9 cellular contexts compared by ENCODE assay signal in genomic region chr10:72702868-72703581, GRCh38. TPM values are rescaled to one million over a fixed set of nuclear protein-coding genes. Genes with fewer than 3 reads are reported as not detected.
A peak's percentile ranks its signal among the peaks of the same experiment; 100 is the strongest.
DNase-seq lines count a peak whose midpoint lies in the region; ATAC-seq and TF ChIP-seq lines count a peak whose summit lies in the region.
"Had no signal": no experiment of that assay in that cellular context is flagged by ENCODE, and none has a peak within 500 bp of the region (broad histone marks: within the 10 kb centered on the region; RNA-seq: fewer than 3 reads in every experiment).

No MANE protein-coding gene starts in this region.

- TF ChIP-seq CTCF in chondrocyte (IDR thresholded peaks at IDR 0.05), result peak; percentile 58

- H3K4me3 Mint-ChIP-seq in activated T-cell treated with anti-CD3 and anti-CD28 coated beads, Interleukin-2, amount 50 U/mL, for 24 hours, result no peak overlapping the region
- no peak overlapping the region for H3K4me3 Mint-ChIP-seq in chondrocyte (ENCODE audit: unreplicated experiment)
- no peak overlapping the region for H3K4me3 Mint-ChIP-seq in stimulated activated naive B cell treated with anti-CD40 and anti-IgM and Interleukin-4, amounts not matched to agents 10 μg/mL and 1 μg/mL and 100 μg/mL, for 72 hours

- no peaks in the 10 kb centered on the region for H3K27me3 Mint-ChIP-seq in activated T-cell treated with anti-CD3 and anti-CD28 coated beads, Interleukin-2, amount 50 U/mL, for 24 hours
- H3K27me3 Mint-ChIP-seq in chondrocyte (ENCODE audit: low read depth), result no peaks in the 10 kb centered on the region
- H3K27me3 Mint-ChIP-seq in stimulated activated naive B cell treated with anti-CD40 and anti-IgM and Interleukin-4, amounts not matched to agents 10 μg/mL and 1 μg/mL and 100 μg/mL, for 72 hours, result no peaks in the 10 kb centered on the region

- H3K9me3 Mint-ChIP-seq in activated T-cell treated with anti-CD3 and anti-CD28 coated beads, Interleukin-2, amount 50 U/mL, for 24 hours, result no peaks in the 10 kb centered on the region
- no peaks in the 10 kb centered on the region for H3K9me3 Mint-ChIP-seq in chondrocyte (ENCODE audit: low read depth)
- H3K9me3 Mint-ChIP-seq in stimulated activated naive B cell treated with anti-CD40 and anti-IgM and Interleukin-4, amounts not matched to agents 10 μg/mL and 1 μg/mL and 100 μg/mL, for 72 hours, result peaks cover 0 to 2% of the 10 kb centered on the region in 2 donors

- peak overlapping the region; percentile 39 for H3K27ac Mint-ChIP-seq in activated T-cell treated with anti-CD3 and anti-CD28 coated beads, Interleukin-2, amount 50 U/mL, for 24 hours
- H3K27ac Mint-ChIP-seq in chondrocyte (ENCODE audit: unreplicated experiment), result peak overlapping the region; percentile 69
- H3K27ac Mint-ChIP-seq in stimulated activated naive B cell treated with anti-CD40 and anti-IgM and Interleukin-4, amounts not matched to agents 10 μg/mL and 1 μg/mL and 100 μg/mL, for 72 hours, result peak overlapping the region; percentile 31

- peaks cover 14% of the 10 kb centered on the region for H3K4me1 Mint-ChIP-seq in activated T-cell treated with anti-CD3 and anti-CD28 coated beads, Interleukin-2, amount 50 U/mL, for 24 hours (ENCODE audit: low read depth)
- H3K4me1 Mint-ChIP-seq in chondrocyte (ENCODE audit: low read depth), result peaks cover 25% of the 10 kb centered on the region
- H3K4me1 Mint-ChIP-seq in stimulated activated naive B cell treated with anti-CD40 and anti-IgM and Interleukin-4, amounts not matched to agents 10 μg/mL and 1 μg/mL and 100 μg/mL, for 72 hours, result peaks cover 2 to 22% of the 10 kb centered on the region in 2 donors

- H3K36me3 Mint-ChIP-seq in activated T-cell treated with anti-CD3 and anti-CD28 coated beads, Interleukin-2, amount 50 U/mL, for 24 hours (ENCODE audit: low read depth), result no peaks in the 10 kb centered on the region
- no peaks in the 10 kb centered on the region for H3K36me3 Mint-ChIP-seq in chondrocyte (ENCODE audit: low read depth)
- H3K36me3 Mint-ChIP-seq in stimulated activated naive B cell treated with anti-CD40 and anti-IgM and Interleukin-4, amounts not matched to agents 10 μg/mL and 1 μg/mL and 100 μg/mL, for 72 hours, result no peaks in the 10 kb centered on the region

- peak; percentile 74 for ATAC-seq in HG03135 (IDR thresholded peaks at IDR 0.05; ENCODE audit: unreplicated experiment)
- peak; percentile 84 to 94 for ATAC-seq in stimulated activated naive B cell treated with anti-CD40 and anti-IgM and Interleukin-4, amounts not matched to agents 10 μg/mL and 1 μg/mL and 100 μg/mL, for 72 hours (replicated peaks)

- DNase-seq in activated T-cell treated with anti-CD3 and anti-CD28 coated beads, Interleukin-2, amount 50 U/mL, for 24 hours, result no peak
- DNase-seq in activated T-cell treated with anti-CD3 and anti-CD28 coated beads, Interleukin-2, amount 50 U/mL, for 1 hour, result no peak
- no peak for DNase-seq in chondrocyte (ENCODE audit: low spot score)
- DNase-seq in stimulated activated naive B cell treated with anti-CD40 and anti-IgM and Interleukin-4, amounts not matched to agents 10 μg/mL and 1 μg/mL and 100 μg/mL, for 72 hours, result no peak
- no peak for DNase-seq in NCI-H2227 (lab: John Stamatoyannopoulos, UW; ENCODE audit: unreplicated experiment)
- DNase-seq in NCI-H1436 (lab: John Stamatoyannopoulos, UW), result no peak
- no peak for DNase-seq in HK-2 (ENCODE audit: unreplicated experiment)
- DNase-seq: NCI-H1417 had no signal

RNA-seq across cellular contexts. Expression of gene MCU, which starts 11.1 kb away (rescaled TPM):
- total RNA-seq in chondrocyte, result 34.1 to 51.8 TPM (median 43.4 TPM) in 3 replicates
